Comparison of ENCODE assay signal across 21 cellular contexts in genomic region chr5:2387224-2388004, GRCh38.
A peak's percentile ranks its signal among the peaks of the same experiment; 100 is the strongest.
DNase-seq lines count a peak whose midpoint lies in the region; ATAC-seq and TF ChIP-seq lines count a peak whose summit lies in the region.
"Had no signal": no experiment of that assay in that cellular context is flagged by ENCODE, and none has a peak within 500 bp of the region (broad histone marks: within the 10 kb centered on the region; RNA-seq: fewer than 3 reads in every experiment).

No MANE protein-coding gene starts in this region.

- peaks cover 0 to 2% of the 10 kb centered on the region in 2 donors for H3K9me3 ChIP-seq in lung (ENCODE audit: control insufficient read depth in 2 of 2, insufficient read depth in 1 of 2, low read length in 1 of 2)
- H3K9me3 ChIP-seq: BLaER1 treated with 17β-estradiol and CSF1 and Interleukin-3, amounts not matched to agents 10 nM and 100 nM had no signal

- H3K4me1 Mint-ChIP-seq in activated naive CD4-positive, alpha-beta T cell treated with anti-CD3 and anti-CD28 coated beads for 36 hours (ENCODE audit: low read depth): no peaks in the 10 kb centered on the region

- H3K36me3 Mint-ChIP-seq in activated naive CD4-positive, alpha-beta T cell treated with anti-CD3 and anti-CD28 coated beads for 36 hours (ENCODE audit: low read depth): no peaks in the 10 kb centered on the region
- H3K36me3 Mint-ChIP-seq: CD8-positive, alpha-beta T cell had no signal

- H3K4me3 Mint-ChIP-seq in activated naive CD4-positive, alpha-beta T cell treated with anti-CD3 and anti-CD28 coated beads for 36 hours: no peak overlapping the region
- H3K4me3 Mint-ChIP-seq: CD8-positive, alpha-beta T cell had no signal

- CTCF ChIA-PET in activated naive CD4-positive, alpha-beta T cell treated with anti-CD3 and anti-CD28 coated beads for 36 hours (lab: Charles Lee): no interaction called here

- H3K27me3 Mint-ChIP-seq in activated naive CD4-positive, alpha-beta T cell treated with anti-CD3 and anti-CD28 coated beads for 36 hours (ENCODE audit: low read depth): peaks cover 6% of the 10 kb centered on the region

- H3K27me3 ChIP-seq in lung (ENCODE audit: control insufficient read depth, insufficient read depth): no peaks in the 10 kb centered on the region
- H3K27me3 ChIP-seq: BLaER1 treated with 17β-estradiol and CSF1 and Interleukin-3, amounts not matched to agents 10 nM and 100 nM had no signal

- DNase-seq in NCI-H2171 treated with DMSO at 0.1 percent for 48 hours (lab: John Stamatoyannopoulos, UW) (peak; percentile 56), NCI-H2171 (lab: John Stamatoyannopoulos, UW) (no peak), fibroblast of villous mesenchyme (ENCODE audit: low read depth) (peak; percentile 3), lung (ENCODE audit: low spot score) (no peak), sciatic nerve (ENCODE audit: low spot score) (no peak)
- DNase-seq in activated naive CD4-positive, alpha-beta T cell treated with anti-CD3 and anti-CD28 coated beads for 36 hours: no peak
- DNase-seq: Calu3; CD8-positive, alpha-beta T cell; DMS153; Karpas-422; MV-4-11; NCI-H1105 treated with DMSO at 0.1 percent for 48 hours; NCI-H2029 treated with DMSO at 0.1 percent for 48 hours; NCI-H446; NCI-H526; OCI-M1; Right ventricle myocardium superior had no signal

- no peak overlapping the region for H3K27ac ChIP-seq in lung (ENCODE audit: low read depth in 1 of 2, low read length in 1 of 2)
- H3K27ac ChIP-seq: 22Rv1; BLaER1 treated with 17β-estradiol and CSF1 and Interleukin-3, amounts not matched to agents 10 nM and 100 nM had no signal

- H3K27ac Mint-ChIP-seq in activated naive CD4-positive, alpha-beta T cell treated with anti-CD3 and anti-CD28 coated beads for 36 hours: no peak overlapping the region
- H3K27ac Mint-ChIP-seq: CD8-positive, alpha-beta T cell had no signal

- H3K4me1 ChIP-seq in lung (ENCODE audit: control insufficient read depth in 2 of 2, insufficient read depth in 2 of 2, low read length in 2 of 2): peaks cover 0 to 2% of the 10 kb centered on the region in 2 donors
- H3K4me1 ChIP-seq: BLaER1 treated with 17β-estradiol and CSF1 and Interleukin-3, amounts not matched to agents 10 nM and 100 nM had no signal

- intact Hi-C loops in sciatic nerve (cut with DNase I): no loop called here
- intact Hi-C loops in activated naive CD4-positive, alpha-beta T cell treated with anti-CD3 and anti-CD28 coated beads for 36 hours (cut with micrococcal nuclease): no loop called here

- TF ChIP-seq CTCF in fibroblast of villous mesenchyme (IDR thresholded peaks at IDR 0.05; ENCODE audit: insufficient read depth, low read depth, low read length) (no peak), lung (IDR thresholded peaks at IDR 0.05; ENCODE audit: control extremely low read depth, extremely low read depth) (no peak)

- H3K36me3 ChIP-seq in lung (ENCODE audit: control insufficient read depth in 2 of 2, insufficient read depth in 2 of 2, low read length in 2 of 2): no peaks in the 10 kb centered on the region
- H3K36me3 ChIP-seq: BLaER1 treated with 17β-estradiol and CSF1 and Interleukin-3, amounts not matched to agents 10 nM and 100 nM had no signal

- H3K4me3 ChIP-seq in fibroblast of villous mesenchyme (ENCODE audit: low read depth, low read length) (no peak overlapping the region), lung (no peak overlapping the region)
- H3K4me3 ChIP-seq: BLaER1 treated with 17β-estradiol and CSF1 and Interleukin-3, amounts not matched to agents 10 nM and 100 nM had no signal

- ATAC-seq in lung (ENCODE audit: insufficient read depth, low FRiP score) (peak; percentile 45), sciatic nerve (peak; percentile 25), HG02981 (IDR thresholded peaks at IDR 0.05; ENCODE audit: unreplicated experiment) (no peak), GM21723 (IDR thresholded peaks at IDR 0.05; ENCODE audit: unreplicated experiment) (no peak)
- ATAC-seq: CD8-positive, alpha-beta T cell had no signal

- no peaks in the 10 kb centered on the region for H3K9me3 Mint-ChIP-seq in activated naive CD4-positive, alpha-beta T cell treated with anti-CD3 and anti-CD28 coated beads for 36 hours
- H3K9me3 Mint-ChIP-seq: CD8-positive, alpha-beta T cell had no signal

- WGBS in lung, 2 donors: 64 to 76% methylated on average over 30 of the region's 30 CpGs

Comparison
In these comparisons a context has a peak if more than half of its experiments do, and no peak if none do; other contexts are left out.
1. DNase-seq: peak in NCI-H2171 treated with DMSO at 0.1 percent for 48 hours (single experiment) and fibroblast of villous mesenchyme (single experiment); none in NCI-H2171 (single experiment), lung (single experiment), sciatic nerve (single experiment) and activated naive CD4-positive, alpha-beta T cell treated with anti-CD3 and anti-CD28 coated beads for 36 hours (single experiment).
2. ATAC-seq: peak in lung (single experiment) and sciatic nerve (single experiment); none in HG02981 (single experiment) and GM21723 (single experiment).